9 cellular contexts compared by ENCODE assay signal in the genomic region with DNA sequence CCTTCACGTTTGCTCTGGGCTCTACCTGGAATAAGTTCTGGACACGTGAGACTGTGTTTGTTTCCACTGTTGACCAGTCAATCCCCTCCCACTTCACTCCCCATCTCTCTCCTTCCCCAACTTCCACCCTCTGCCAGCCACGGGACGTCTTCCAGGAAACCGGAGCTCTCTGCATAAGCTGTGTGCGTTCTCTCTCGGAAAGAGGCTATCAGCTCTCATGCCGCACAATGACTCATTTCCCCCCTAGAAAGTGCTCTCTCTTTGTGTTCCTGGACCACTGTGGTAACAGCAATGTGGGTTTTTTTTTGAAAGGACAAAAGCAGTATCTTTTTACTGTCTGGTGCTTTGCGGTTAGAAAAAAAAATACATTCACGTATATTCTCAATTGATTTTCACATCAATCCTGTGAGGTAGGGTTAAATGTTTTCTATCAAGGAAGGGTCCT. TPM values are rescaled to one million over a fixed set of nuclear protein-coding genes. Genes with fewer than 3 reads are reported as not detected.
A peak's percentile ranks its signal among the peaks of the same experiment; 100 is the strongest.
DNase-seq lines count a peak whose midpoint lies in the region; ATAC-seq and TF ChIP-seq lines count a peak whose summit lies in the region.
"Had no signal": no experiment of that assay in that cellular context is flagged by ENCODE, and none has a peak within 500 bp of the region (broad histone marks: within the 10 kb centered on the region; RNA-seq: fewer than 3 reads in every experiment).

No MANE protein-coding gene starts in this region.

- peak; percentile 94 to 95 for ATAC-seq in natural killer cell treated with Interleukin-12 subunit alpha and Interleukin-12 subunit beta and Interleukin-15 and Interleukin-18, amount 100 ng/mL, for 72 hours

- H3K4me3 ChIP-seq in lower leg skin (ENCODE audit: low read depth, poor library complexity, severe bottlenecking), result no peak overlapping the region

- H3K27ac Mint-ChIP-seq in activated naive CD8-positive, alpha-beta T cell, result peak overlapping the region; percentile 71
- peak overlapping the region; percentile 74 to 82 for H3K27ac Mint-ChIP-seq in natural killer cell treated with Interleukin-12 subunit alpha and Interleukin-12 subunit beta and Interleukin-15 and Interleukin-18, amount 100 ng/mL, for 72 hours
- H3K27ac Mint-ChIP-seq: memory B cell had no signal

- peak overlapping the region; percentile 36 for H3K4me3 Mint-ChIP-seq in activated naive CD8-positive, alpha-beta T cell
- H3K4me3 Mint-ChIP-seq in natural killer cell treated with Interleukin-12 subunit alpha and Interleukin-12 subunit beta and Interleukin-15 and Interleukin-18, amount 100 ng/mL, for 72 hours, result peak overlapping the region; percentile 77
- H3K4me3 Mint-ChIP-seq: memory B cell had no signal

- TF ChIP-seq POLR2A in lower leg skin (IDR thresholded peaks at IDR 0.05), result no peak

- intact Hi-C loops in lower leg skin (cut with DNase I; ENCODE audit: low total_unique reads), result no loop called here

- WGBS in lower leg skin, 2 donors, result 34 to 42% methylated on average over 10 of the region's 10 CpGs

- H3K27me3 Mint-ChIP-seq in activated naive CD8-positive, alpha-beta T cell, result peaks cover 4% of the 10 kb centered on the region
- H3K27me3 Mint-ChIP-seq in natural killer cell treated with Interleukin-12 subunit alpha and Interleukin-12 subunit beta and Interleukin-15 and Interleukin-18, amount 100 ng/mL, for 72 hours, result peaks cover 17 to 27% of the 10 kb centered on the region in 2 donors

- peaks cover 46% of the 10 kb centered on the region for H3K4me1 Mint-ChIP-seq in activated naive CD8-positive, alpha-beta T cell (ENCODE audit: low read depth)
- H3K4me1 Mint-ChIP-seq in natural killer cell treated with Interleukin-12 subunit alpha and Interleukin-12 subunit beta and Interleukin-15 and Interleukin-18, amount 100 ng/mL, for 72 hours (ENCODE audit: low read depth in 2 of 2), result peaks cover 40 to 49% of the 10 kb centered on the region in 2 donors

- in situ Hi-C loops in GM13976 (cut with MboI; ENCODE audit: low sequenced_read_pairs, unreplicated experiment), result no loop called here

- H3K9me3 Mint-ChIP-seq in activated naive CD8-positive, alpha-beta T cell (ENCODE audit: low read depth), result no peaks in the 10 kb centered on the region
- H3K9me3 Mint-ChIP-seq in natural killer cell treated with Interleukin-12 subunit alpha and Interleukin-12 subunit beta and Interleukin-15 and Interleukin-18, amount 100 ng/mL, for 72 hours, result no peaks in the 10 kb centered on the region
- H3K9me3 Mint-ChIP-seq: memory B cell had no signal

- H3K36me3 Mint-ChIP-seq in activated naive CD8-positive, alpha-beta T cell, result no peaks in the 10 kb centered on the region
- peaks cover 4% of the 10 kb centered on the region for H3K36me3 Mint-ChIP-seq in natural killer cell treated with Interleukin-12 subunit alpha and Interleukin-12 subunit beta and Interleukin-15 and Interleukin-18, amount 100 ng/mL, for 72 hours
- H3K36me3 Mint-ChIP-seq: memory B cell had no signal

- TF ChIP-seq CTCF in GM13976 (IDR thresholded peaks at IDR 0.05; ENCODE audit: borderline replicate concordance, control extremely low read depth, extremely low read depth, insufficient read depth, missing control alignments) (no peak), lower leg skin (IDR thresholded peaks at IDR 0.05) (no peak)

- DNase-seq in GM13976 (ENCODE audit: low spot score) (peak; percentile 67), H4 (ENCODE audit: low spot score) (peak; percentile 84), NK-92 (lab: John Stamatoyannopoulos, UW; ENCODE audit: unreplicated experiment) (peak; percentile 6), NCI-H2029 treated with DMSO at 0.1 percent for 48 hours (lab: John Stamatoyannopoulos, UW) (no peak), lower leg skin (ENCODE audit: low spot score in 2 of 2) (no peak)
- peak; percentile 87 for DNase-seq in natural killer cell treated with Interleukin-12 subunit alpha and Interleukin-12 subunit beta and Interleukin-15 and Interleukin-18, amount 100 ng/mL, for 72 hours (ENCODE audit: low spot score)
- DNase-seq in activated CD4-positive, CD25-positive, alpha-beta regulatory T cell treated with anti-CD3 and anti-CD28 coated beads, Interleukin-2, amount 50 U/mL, for 72 hours, result no peak

RNA-seq across cellular contexts. Expression of gene PROKR1, which starts 10.2 kb away (rescaled TPM):
- not detected in 2 replicates for total RNA-seq in H4 (2014; rRNA removed; shearing (Covaris generic))
- total RNA-seq in natural killer cell treated with Interleukin-12 subunit alpha and Interleukin-12 subunit beta and Interleukin-15 and Interleukin-18, amount 100 ng/mL, for 72 hours, result not detected
- total RNA-seq in lower leg skin, result under 1 TPM in 2 of 4 donors, not detected in 2; 0.19 to 0.23 TPM

Comparison
In these comparisons a context has a peak if more than half of its experiments do, and no peak if none do; other contexts are left out.
1. DNase-seq: peak in GM13976 (single experiment), H4 (single experiment), NK-92 (single experiment) and natural killer cell treated with Interleukin-12 subunit alpha and Interleukin-12 subunit beta and Interleukin-15 and Interleukin-18, amount 100 ng/mL, for 72 hours (single experiment); none in NCI-H2029 treated with DMSO at 0.1 percent for 48 hours (single experiment), lower leg skin (0 of 2) and activated CD4-positive, CD25-positive, alpha-beta regulatory T cell treated with anti-CD3 and anti-CD28 coated beads, Interleukin-2, amount 50 U/mL, for 72 hours (single experiment).